Comparison of ENCODE assay signal across 15 cellular contexts in genomic region chr11:47021965-47022364, GRCh38.
DNase-seq lines count a peak whose midpoint lies in the region; ATAC-seq and TF ChIP-seq lines count a peak whose summit lies in the region.
"Had no signal": no experiment of that assay in that cellular context is flagged by ENCODE, and none has a peak within 500 bp of the region (broad histone marks: within the 10 kb centered on the region; RNA-seq: fewer than 3 reads in every experiment).

No MANE protein-coding gene starts in this region.

- no peaks in the 10 kb centered on the region for H3K27me3 Mint-ChIP-seq in neural crest cell (ENCODE audit: low read depth)
- no peaks in the 10 kb centered on the region for H3K27me3 Mint-ChIP-seq in naive thymus-derived CD4-positive, alpha-beta T cell
- H3K27me3 Mint-ChIP-seq: CD4-positive, alpha-beta memory T cell; IgD-negative memory B cell had no signal

- TF ChIP-seq CTCF in neural crest cell (conservative IDR thresholded peaks at IDR 0.05) (no peak), gastroesophageal sphincter (IDR thresholded peaks at IDR 0.05) (no peak)

- TF ChIP-seq POLR2A in gastroesophageal sphincter (IDR thresholded peaks at IDR 0.05) = no peak

- peak overlapping the region; percentile 88 for H3K27ac Mint-ChIP-seq in neural crest cell (ENCODE audit: unreplicated experiment)
- H3K27ac Mint-ChIP-seq in naive thymus-derived CD4-positive, alpha-beta T cell = no peak overlapping the region
- H3K27ac Mint-ChIP-seq: CD4-positive, alpha-beta memory T cell; IgD-negative memory B cell had no signal

- H3K9me3 ChIP-seq in HUES64 (ENCODE audit: insufficient read depth, low read depth, low read length) (no peaks in the 10 kb centered on the region), ectodermal cell (ENCODE audit: control insufficient read depth, low read length) (no peaks in the 10 kb centered on the region), gastroesophageal sphincter (no peaks in the 10 kb centered on the region)
- H3K9me3 ChIP-seq in naive thymus-derived CD4-positive, alpha-beta T cell (ENCODE audit: control insufficient read depth in 2 of 3, low read length in 3 of 3) = no peaks in the 10 kb centered on the region
- H3K9me3 ChIP-seq: A549, BE2C had no signal

- H3K27me3 ChIP-seq in HUES64 (ENCODE audit: insufficient read depth, low read length) (no peaks in the 10 kb centered on the region), ectodermal cell (ENCODE audit: control insufficient read depth, insufficient read depth, low read length, poor library complexity, severe bottlenecking) (no peaks in the 10 kb centered on the region), gastroesophageal sphincter (no peaks in the 10 kb centered on the region)
- H3K27me3 ChIP-seq in naive thymus-derived CD4-positive, alpha-beta T cell (ENCODE audit: control insufficient read depth in 2 of 2, insufficient read depth in 2 of 2, low read length in 2 of 2) = no peaks in the 10 kb centered on the region
- H3K27me3 ChIP-seq: BE2C had no signal

- no peak for TF ChIP-seq EP300 in gastroesophageal sphincter (IDR thresholded peaks at IDR 0.05)

- ATAC-seq in naive thymus-derived CD4-positive, alpha-beta T cell = no peak
- no peak for ATAC-seq in gastroesophageal sphincter
- ATAC-seq: A549 had no signal

- no peaks in the 10 kb centered on the region for H3K9me3 Mint-ChIP-seq in neural crest cell
- H3K9me3 Mint-ChIP-seq in naive thymus-derived CD4-positive, alpha-beta T cell = no peaks in the 10 kb centered on the region
- H3K9me3 Mint-ChIP-seq: IgD-negative memory B cell had no signal

- DNase-seq in neural crest cell (ENCODE audit: low read depth, low spot score) (no peak), NCI-H1105 treated with DMSO at 0.1 percent for 48 hours (lab: John Stamatoyannopoulos, UW) (no peak)
- DNase-seq in naive thymus-derived CD4-positive, alpha-beta T cell = no peak
- DNase-seq: BE2C; CD4-positive, alpha-beta memory T cell; DMS79; GM23248; H7 had no signal

- H3K4me1 Mint-ChIP-seq in neural crest cell = peaks cover 40% of the 10 kb centered on the region
- H3K4me1 Mint-ChIP-seq in naive thymus-derived CD4-positive, alpha-beta T cell = peaks cover 0 to 2% (median 0%) of the 10 kb centered on the region in 7 donors

- peaks cover 32% of the 10 kb centered on the region for H3K4me1 ChIP-seq in HUES64 (ENCODE audit: insufficient read depth, low read length)
- H3K4me1 ChIP-seq in ectodermal cell (ENCODE audit: control insufficient read depth, insufficient read depth, low read length) = peaks cover 33% of the 10 kb centered on the region
- no peaks in the 10 kb centered on the region for H3K4me1 ChIP-seq in naive thymus-derived CD4-positive, alpha-beta T cell (ENCODE audit: control insufficient read depth in 2 of 2, insufficient read depth in 2 of 2, low read length in 2 of 2)
- no peaks in the 10 kb centered on the region for H3K4me1 ChIP-seq in gastroesophageal sphincter
- H3K4me1 ChIP-seq: A549, BE2C had no signal

- H3K27ac ChIP-seq in HUES64 (ENCODE audit: low read depth, low read length) (peak overlapping the region; percentile 67; the same call in 1 of the 2 replicates), ectodermal cell (ENCODE audit: insufficient read depth, low read depth, low read length, poor library complexity, severe bottlenecking) (peak overlapping the region; percentile 90), gastroesophageal sphincter (no peak overlapping the region)
- no peak overlapping the region for H3K27ac ChIP-seq in naive thymus-derived CD4-positive, alpha-beta T cell (ENCODE audit: low read depth, low read length)
- H3K27ac ChIP-seq: A549, C4-2B, GM23248, HL-60 had no signal

- H3K4me3 ChIP-seq in HUES64 (ENCODE audit: low read length) (no peak overlapping the region), ectodermal cell (ENCODE audit: insufficient read depth, low read depth, low read length) (no peak overlapping the region), gastroesophageal sphincter (no peak overlapping the region)
- no peak overlapping the region for H3K4me3 ChIP-seq in naive thymus-derived CD4-positive, alpha-beta T cell (ENCODE audit: low read length)
- H3K4me3 ChIP-seq: A549, GM23248 had no signal

- CTCF ChIA-PET in naive thymus-derived CD4-positive, alpha-beta T cell (lab: Charles Lee) = no interaction called here

- no peak overlapping the region for H3K9ac ChIP-seq in HUES64 (ENCODE audit: low read depth, low read length)
- H3K9ac ChIP-seq: GM23248 had no signal

- H3K4me3 Mint-ChIP-seq in neural crest cell = peak overlapping the region; percentile 31
- H3K4me3 Mint-ChIP-seq in naive thymus-derived CD4-positive, alpha-beta T cell = no peak overlapping the region
- H3K4me3 Mint-ChIP-seq: CD4-positive, alpha-beta memory T cell; IgD-negative memory B cell had no signal

- no peaks in the 10 kb centered on the region for H3K36me3 ChIP-seq in HUES64 (ENCODE audit: insufficient read depth, low read length)
- H3K36me3 ChIP-seq in ectodermal cell (ENCODE audit: control insufficient read depth, insufficient read depth, low read length) = no peaks in the 10 kb centered on the region
- no peaks in the 10 kb centered on the region for H3K36me3 ChIP-seq in naive thymus-derived CD4-positive, alpha-beta T cell (ENCODE audit: control insufficient read depth in 2 of 3, insufficient read depth in 3 of 3, low read length in 3 of 3)
- no peaks in the 10 kb centered on the region for H3K36me3 ChIP-seq in gastroesophageal sphincter
- H3K36me3 ChIP-seq: BE2C had no signal

- POLR2A ChIA-PET in naive thymus-derived CD4-positive, alpha-beta T cell (lab: Charles Lee) = no interaction called here

- no CpG with 5 or more reads among the region's 1 CpG for WGBS in HUES64
- no CpG with 5 or more reads among the region's 1 CpG for WGBS in ectodermal cell, 2 experiments
- 100% methylated on average over 1 of the region's 1 CpG; no CpG with 5 or more reads in 1 of the 2 donors for WGBS in gastroesophageal sphincter (ENCODE audit: low coverage in 1 of 2), 2 donors

- no peaks in the 10 kb centered on the region for H3K36me3 Mint-ChIP-seq in neural crest cell (ENCODE audit: low read depth)
- peaks cover 0 to 11% (median 0%) of the 10 kb centered on the region in 5 donors for H3K36me3 Mint-ChIP-seq in naive thymus-derived CD4-positive, alpha-beta T cell

- intact Hi-C loops in naive thymus-derived CD4-positive, alpha-beta T cell (cut with micrococcal nuclease) = no loop called here

Comparison
In these comparisons a context has a peak if more than half of its experiments do, and no peak if none do; other contexts are left out.
1. H3K27ac ChIP-seq: peak in HUES64 (single experiment) and ectodermal cell (single experiment); none in naive thymus-derived CD4-positive, alpha-beta T cell (single experiment) and gastroesophageal sphincter (0 of 4).